13 cellular contexts compared by ENCODE assay signal in the genomic region with DNA sequence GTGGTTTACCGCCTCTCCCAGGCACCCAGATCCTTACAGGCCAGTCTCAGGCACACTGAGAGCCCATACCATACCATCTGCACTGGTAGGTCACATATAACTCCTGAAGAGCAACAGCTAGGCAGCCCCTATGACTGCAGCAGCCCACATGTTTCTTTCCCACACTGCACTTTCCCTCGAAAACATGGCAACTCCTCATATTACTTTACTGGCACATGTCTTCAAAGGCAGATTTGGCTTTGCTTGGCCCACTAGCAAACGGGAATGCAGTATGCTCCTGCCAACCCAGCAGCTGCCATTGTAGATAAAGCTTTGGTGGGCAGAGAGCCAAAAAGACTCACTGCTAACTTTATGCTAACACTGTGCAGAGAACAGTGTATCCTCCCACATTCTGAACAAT. TPM values are rescaled to one million over a fixed set of nuclear protein-coding genes. Genes with fewer than 3 reads are reported as not detected.
"Had no signal": no experiment of that assay in that cellular context is flagged by ENCODE, and none has a peak within 500 bp of the region (broad histone marks: within the 10 kb centered on the region; RNA-seq: fewer than 3 reads in every experiment).

No MANE protein-coding gene starts in this region.

RNA-seq across cellular contexts. Expression of gene BPY2C, which starts 56.3 kb away (rescaled TPM):
- total RNA-seq: stomach, subcutaneous adipose tissue, temporal lobe, thoracic aorta, thyroid gland, tibial nerve, transverse colon, upper lobe of left lung, upper lobe of right lung, ureter, urinary bladder, uterus, vagina had no signal
